19 cellular contexts compared by ENCODE assay signal in genomic region chr20:63202811-63203526, GRCh38. TPM values are rescaled to one million over a fixed set of nuclear protein-coding genes. Genes with fewer than 3 reads are reported as not detected.
DNase-seq lines count a peak whose midpoint lies in the region; ATAC-seq, FAIRE-seq and TF ChIP-seq lines count a peak whose summit lies in the region.
"Had no signal": no experiment of that assay in that cellular context is flagged by ENCODE, and none has a peak within 500 bp of the region (broad histone marks: within the 10 kb centered on the region; RNA-seq: fewer than 3 reads in every experiment).

No MANE protein-coding gene starts in this region.

- H2BK120ac ChIP-seq in trophoblast cell (ENCODE audit: insufficient read depth, low read length, poor library complexity) = no peak overlapping the region

- H3K4me2 ChIP-seq in HepG2 (ENCODE audit: low read depth, low read length) (no peak overlapping the region), trophoblast cell (ENCODE audit: low read length) (no peak overlapping the region)

- no peaks in the 10 kb centered on the region for H3K27me3 Mint-ChIP-seq in activated CD4-positive, alpha-beta T cell treated with anti-CD3 and anti-CD28 coated beads, Interleukin-2, amount 10 ng/mL, durations not matched to agents 7 days and 5 days
- H3K27me3 Mint-ChIP-seq: CD4-positive, alpha-beta T cell had no signal

- H4K20me1 ChIP-seq in HepG2 (ENCODE audit: insufficient read depth, low read length) = peaks cover 80% of the 10 kb centered on the region

- H3K9me3 ChIP-seq in RWPE2 (ENCODE audit: severe bottlenecking) (no peaks in the 10 kb centered on the region), HepG2 (ENCODE audit: low read length) (no peaks in the 10 kb centered on the region), trophoblast cell (ENCODE audit: insufficient read depth, low read depth, low read length) (no peaks in the 10 kb centered on the region)

- intact Hi-C loops in HepG2 (cut with micrococcal nuclease; ENCODE audit: unreplicated experiment) = no loop called here

- H3K36me3 Mint-ChIP-seq in activated CD4-positive, alpha-beta T cell treated with anti-CD3 and anti-CD28 coated beads, Interleukin-2, amount 10 ng/mL, durations not matched to agents 7 days and 5 days (ENCODE audit: low read depth) = peaks cover 18% of the 10 kb centered on the region

- no peaks in the 10 kb centered on the region for H3K79me1 ChIP-seq in trophoblast cell (ENCODE audit: low read length)

- no peak overlapping the region for H4K8ac ChIP-seq in trophoblast cell (ENCODE audit: low read depth, low read length)

- no peaks in the 10 kb centered on the region for H3K27me3 ChIP-seq in RWPE2 (ENCODE audit: insufficient read depth, poor library complexity, severe bottlenecking)
- H3K27me3 ChIP-seq in HepG2 (ENCODE audit: control insufficient read depth in 1 of 2, insufficient read depth in 2 of 2, low read length in 2 of 2) = no peaks in the 10 kb centered on the region
- H3K27me3 ChIP-seq in trophoblast cell (ENCODE audit: insufficient read depth, low read length) = no peaks in the 10 kb centered on the region

- 94% methylated on average over 28 of the region's 29 CpGs for WGBS in HepG2 (ENCODE audit: low lambda C conversion rate)
- no CpG with 5 or more reads among the region's 29 CpGs for WGBS in trophoblast cell (ENCODE audit: extremely low coverage, insufficient coverage, insufficient read length)

- CTCF ChIA-PET in HepG2 (lab: Yijun Ruan, JAX; ENCODE audit: low intra/inter-chr PET ratio, low total read pairs) = no interaction called here
- CTCF ChIA-PET in activated CD4-positive, alpha-beta T cell treated with anti-CD3 and anti-CD28 coated beads, Interleukin-2, amount 10 ng/mL, durations not matched to agents 7 days and 5 days (lab: Charles Lee) = interaction anchor here (1.5 kb wide), 1 partner anchor 21 kb away, joined by 3 read pairs; no protein-coding TSS in a partner anchor

- H2BK12ac ChIP-seq in trophoblast cell (ENCODE audit: low read length) = no peak overlapping the region

- no peak overlapping the region for H2BK5ac ChIP-seq in trophoblast cell (ENCODE audit: low read depth, low read length, poor library complexity)

- no peak overlapping the region for H3K14ac ChIP-seq in trophoblast cell (ENCODE audit: low read length)

- no peak overlapping the region for H2AFZ ChIP-seq in HepG2 (ENCODE audit: low read length)
- H2AFZ ChIP-seq in trophoblast cell (ENCODE audit: insufficient read depth, low read length, poor library complexity) = no peak overlapping the region
- H2AFZ ChIP-seq: GM23248 had no signal

- H3K4me3 Mint-ChIP-seq in activated CD4-positive, alpha-beta T cell treated with anti-CD3 and anti-CD28 coated beads, Interleukin-2, amount 10 ng/mL, durations not matched to agents 7 days and 5 days = no peak overlapping the region
- H3K4me3 Mint-ChIP-seq: CD4-positive, alpha-beta T cell had no signal

- H3K36me3 ChIP-seq in RWPE2 (ENCODE audit: low read depth) = peaks cover 98% of the 10 kb centered on the region
- H3K36me3 ChIP-seq in HepG2 (replicated peaks in 1 of 2; ENCODE audit: control insufficient read depth in 1 of 2, insufficient read depth in 2 of 2, low read length in 2 of 2) = peaks cover 62 to 80% of the 10 kb centered on the region in 2 experiments
- H3K36me3 ChIP-seq in trophoblast cell (ENCODE audit: control insufficient read depth in 1 of 2, insufficient read depth in 2 of 2, low read length in 2 of 2) = peaks cover 66 to 71% of the 10 kb centered on the region in 2 experiments

- no peaks in the 10 kb centered on the region for H3K9me3 Mint-ChIP-seq in activated CD4-positive, alpha-beta T cell treated with anti-CD3 and anti-CD28 coated beads, Interleukin-2, amount 10 ng/mL, durations not matched to agents 7 days and 5 days
- H3K9me3 Mint-ChIP-seq: CD4-positive, alpha-beta T cell had no signal

- no TSS peak for BruUV-seq in HepG2 (replicated peaks; lab: Mats Ljungman, UMichigan)

- TF ChIP-seq CTCF in RWPE2 (IDR thresholded peaks at IDR 0.05; ENCODE audit: poor library complexity, severe bottlenecking) (no peak), HepG2 (CRISPR knock-in tag; IDR thresholded peaks at IDR 0.05) (no peak)

- H3K27ac Mint-ChIP-seq in activated CD4-positive, alpha-beta T cell treated with anti-CD3 and anti-CD28 coated beads, Interleukin-2, amount 10 ng/mL, durations not matched to agents 7 days and 5 days = no peak overlapping the region
- H3K27ac Mint-ChIP-seq: CD4-positive, alpha-beta T cell had no signal

- POLR2A ChIA-PET in HepG2 (lab: Yijun Ruan, JAX) = no interaction called here
- POLR2A ChIA-PET in activated CD4-positive, alpha-beta T cell treated with anti-CD3 and anti-CD28 coated beads, Interleukin-2, amount 10 ng/mL, durations not matched to agents 7 days and 5 days (lab: Charles Lee) = no interaction called here

- TF ChIP-seq RAD21 in HepG2 (CRISPR knock-in tag; IDR thresholded peaks at IDR 0.05) = no peak

- peak overlapping the region; percentile 87 for H3K4ac ChIP-seq in trophoblast cell (ENCODE audit: low read depth, low read length)

- H3K79me2 ChIP-seq in HepG2 (ENCODE audit: insufficient read depth, low read length) (peaks cover 70% of the 10 kb centered on the region), trophoblast cell (ENCODE audit: control insufficient read depth, insufficient read depth, low read length, poor library complexity) (peaks cover 36% of the 10 kb centered on the region)

- peak; percentile 79 for DNase-seq in RWPE2 (ENCODE audit: low spot score)
- no peak for DNase-seq in HepG2 (ENCODE audit: low spot score)
- no peak for DNase-seq in trophoblast cell
- DNase-seq in RPMI8226 = no peak
- no peak for DNase-seq in activated CD4-positive, alpha-beta T cell treated with anti-CD3 and anti-CD28 coated beads, Interleukin-2, amount 10 ng/mL, durations not matched to agents 7 days and 5 days
- DNase-seq in DMS153 treated with DMSO at 0.1 percent for 48 hours (lab: John Stamatoyannopoulos, UW; ENCODE audit: unreplicated experiment) = no peak
- DNase-seq: ACHN; CD4-positive, alpha-beta T cell; DMS153; DMS79 treated with DMSO at 0.1 percent for 48 hours; GF-D8; GM23248; HCEC 1CT had no signal

- H3K27ac ChIP-seq in RWPE2 (ENCODE audit: poor library complexity, severe bottlenecking) (no peak overlapping the region), HepG2 (ENCODE audit: extremely low read length, insufficient read depth, low read length) (no peak overlapping the region), trophoblast cell (ENCODE audit: low read depth, low read length) (no peak overlapping the region)
- H3K27ac ChIP-seq: C4-2B, GM23248 had no signal

- H2AK5ac ChIP-seq in trophoblast cell (ENCODE audit: low read length) = no peak overlapping the region

- peak; percentile 7 for TF ChIP-seq POLR2A in GM18951 (IDR thresholded peaks at IDR 0.05; ENCODE audit: extremely low read depth, insufficient read depth, insufficient read length)
- TF ChIP-seq POLR2A in HepG2 (IDR thresholded peaks at IDR 0.05; ENCODE audit: insufficient read depth in 1 of 2, low read depth in 2 of 2, low read length in 2 of 2) = no peak

- TF ChIP-seq EP300 in HepG2 (IDR thresholded peaks at IDR 0.05; ENCODE audit: low read depth in 2 of 2, low read length in 2 of 2) (no peak), HepG2 (CRISPR knock-in tag; IDR thresholded peaks at IDR 0.05; ENCODE audit: borderline replicate concordance) (no peak)

- H4K12ac ChIP-seq in trophoblast cell (ENCODE audit: low read depth, low read length) = no peak overlapping the region

- no peak overlapping the region for H4K91ac ChIP-seq in trophoblast cell (ENCODE audit: low read depth, low read length)

- FAIRE-seq in HepG2 (lab: Jason Lieb, UNC) = no peak
- FAIRE-seq: A204.1 had no signal

- H3K4me1 Mint-ChIP-seq in activated CD4-positive, alpha-beta T cell treated with anti-CD3 and anti-CD28 coated beads, Interleukin-2, amount 10 ng/mL, durations not matched to agents 7 days and 5 days = no peaks in the 10 kb centered on the region

- ATAC-seq in RWPE2 (ENCODE audit: low read depth) (no peak), HepG2 (no peak)

- in situ Hi-C loops in GM18951 (cut with MboI; ENCODE audit: low sequenced_read_pairs, unreplicated experiment) = no loop called here
- in situ Hi-C loops in HepG2 (cut with HindIII; ENCODE audit: extremely low pct_ligation_motif_present, low pct_unique_long_range_greater_than_20kb) = no loop called here

- H3K4me1 ChIP-seq in RWPE2 (ENCODE audit: insufficient read depth, poor library complexity, severe bottlenecking) = peaks cover 6% of the 10 kb centered on the region
- peaks cover 23% of the 10 kb centered on the region for H3K4me1 ChIP-seq in HepG2 (ENCODE audit: insufficient read depth, low read length)
- peaks cover 0 to 2% of the 10 kb centered on the region in 2 experiments for H3K4me1 ChIP-seq in trophoblast cell (ENCODE audit: control insufficient read depth in 1 of 2, insufficient read depth in 2 of 2, low read length in 2 of 2)

- H3K23ac ChIP-seq in trophoblast cell (ENCODE audit: low read length) = no peak overlapping the region

- no peak overlapping the region for H3K18ac ChIP-seq in trophoblast cell (ENCODE audit: low read length)

- H3K9ac ChIP-seq in HepG2 (ENCODE audit: insufficient read depth, low read depth, low read length) = no peak overlapping the region
- H3K9ac ChIP-seq in trophoblast cell (ENCODE audit: low read length) = no peak overlapping the region
- H3K9ac ChIP-seq: GM23248 had no signal

- no peak overlapping the region for H3K4me3 ChIP-seq in RWPE2 (ENCODE audit: severe bottlenecking)
- no peak overlapping the region for H3K4me3 ChIP-seq in HepG2 (replicated peaks in 1 of 3; ENCODE audit: insufficient read depth in 1 of 3, low read depth in 2 of 3, low read length in 3 of 3)
- H3K4me3 ChIP-seq in trophoblast cell (ENCODE audit: low read depth, low read length) = no peak overlapping the region
- H3K4me3 ChIP-seq: GM23248 had no signal

RNA-seq across cellular contexts. Expression of gene YTHDF1, which starts 13.0 kb away (rescaled TPM):
- total RNA-seq in HepG2 (2016; rRNA removed; fragmentation: Illumina TruSeq; extraction: Trizol) = 37.7 and 39.8 TPM in 2 replicates
- 15.1 and 15.2 TPM in 2 replicates for total RNA-seq in HepG2 (2016; cell fraction: cytosol; rRNA removed; fragmentation: Illumina TruSeq; extraction: Trizol; ENCODE audit: low read depth)
- total RNA-seq in HepG2 (2016; cell fraction: insoluble cytoplasmic fraction; rRNA removed; fragmentation: Illumina TruSeq; extraction: Trizol) = 35.8 and 37.7 TPM in 2 replicates
- total RNA-seq in HepG2 (2016; cell fraction: membrane; rRNA removed; fragmentation: Illumina TruSeq; extraction: Trizol) = 41.8 and 42.4 TPM in 2 replicates
- 28.2 and 31.2 TPM in 2 replicates for total RNA-seq in HepG2 (2016; cell fraction: nucleus; rRNA removed; fragmentation: Illumina TruSeq; extraction: Trizol)
- 34.5 and 36.4 TPM in 2 replicates for polyA plus RNA-seq in HepG2 (2011; rRNA removed)
- 27.2 and 28.5 TPM in 2 replicates for polyA plus RNA-seq in HepG2 (2011; cell fraction: cytosol; rRNA removed)
- 36.7 and 41.9 TPM in 2 replicates for polyA plus RNA-seq in HepG2 (2011; cell fraction: nucleus; rRNA removed)
- 36.8 and 38.5 TPM in 2 replicates for polyA plus RNA-seq in HepG2 (2012)
- 9.5 and 11.3 TPM in 2 replicates for polyA plus RNA-seq in HepG2 (2016; cell fraction: cytosol; fragmentation: Illumina TruSeq; extraction: Trizol; ENCODE audit: low read depth)
- 51.6 and 60.0 TPM in 2 replicates for polyA plus RNA-seq in HepG2 (2016; cell fraction: insoluble cytoplasmic fraction; fragmentation: Illumina TruSeq; extraction: Trizol; ENCODE audit: low read depth)
- polyA plus RNA-seq in HepG2 (2016; cell fraction: membrane; fragmentation: Illumina TruSeq; extraction: Trizol; ENCODE audit: low read depth) = 29.6 and 31.9 TPM in 2 replicates
- 75.9 and 78.1 TPM in 2 replicates for polyA plus RNA-seq in HepG2 (2016; cell fraction: nucleus; fragmentation: Illumina TruSeq; extraction: Trizol; ENCODE audit: insufficient read depth, low read depth)
- polyA minus RNA-seq in HepG2 (2011; rRNA and poly(A)+ RNA removed; ENCODE audit: low replicate concordance) = 40.3 and 47.9 TPM in 2 replicates
- 30.1 and 32.4 TPM in 2 replicates for polyA minus RNA-seq in HepG2 (2011; cell fraction: cytosol; rRNA and poly(A)+ RNA removed)
- polyA minus RNA-seq in HepG2 (2011; cell fraction: nucleus; rRNA and poly(A)+ RNA removed) = 17.8 and 21.1 TPM in 2 replicates
- 89.1 and 94.0 TPM in 2 replicates for polyA plus RNA-seq in trophoblast cell (2013)
- total RNA-seq in activated CD4-positive, alpha-beta T cell treated with anti-CD3 and anti-CD28 coated beads, Interleukin-2, amount 10 ng/mL, durations not matched to agents 7 days and 5 days = 10 to 100 TPM; 39.3 to 41.3 TPM

RNA-seq across cellular contexts. Expression of gene BIRC7, which starts 32.7 kb away (rescaled TPM):
- 0.20 and 0.27 TPM in 2 replicates for total RNA-seq in HepG2 (2016; rRNA removed; fragmentation: Illumina TruSeq; extraction: Trizol)
- total RNA-seq in HepG2 (2016; cell fraction: cytosol; rRNA removed; fragmentation: Illumina TruSeq; extraction: Trizol; ENCODE audit: low read depth) = not detected in 2 replicates
- 0.33 and 0.45 TPM in 2 replicates for total RNA-seq in HepG2 (2016; cell fraction: insoluble cytoplasmic fraction; rRNA removed; fragmentation: Illumina TruSeq; extraction: Trizol)
- total RNA-seq in HepG2 (2016; cell fraction: membrane; rRNA removed; fragmentation: Illumina TruSeq; extraction: Trizol) = 0.12 and 0.17 TPM in 2 replicates
- 0.28 and 0.53 TPM in 2 replicates for total RNA-seq in HepG2 (2016; cell fraction: nucleus; rRNA removed; fragmentation: Illumina TruSeq; extraction: Trizol)
- polyA plus RNA-seq in HepG2 (2011; rRNA removed) = 5.1 and 8.6 TPM in 2 replicates
- 4.3 and 7.9 TPM in 2 replicates for polyA plus RNA-seq in HepG2 (2011; cell fraction: cytosol; rRNA removed)
- polyA plus RNA-seq in HepG2 (2011; cell fraction: nucleus; rRNA removed) = 81.1 and 86.7 TPM in 2 replicates
- 2.6 and 6.6 TPM in 2 replicates for polyA plus RNA-seq in HepG2 (2012)
- polyA plus RNA-seq in HepG2 (2016; cell fraction: cytosol; fragmentation: Illumina TruSeq; extraction: Trizol; ENCODE audit: low read depth) = 0.14 TPM in 1 of 2 replicates, not detected in the other
- polyA plus RNA-seq in HepG2 (2016; cell fraction: insoluble cytoplasmic fraction; fragmentation: Illumina TruSeq; extraction: Trizol; ENCODE audit: low read depth) = 0.37 TPM in 1 of 2 replicates, not detected in the other
- 0.29 TPM in 1 of 2 replicates, not detected in the other for polyA plus RNA-seq in HepG2 (2016; cell fraction: membrane; fragmentation: Illumina TruSeq; extraction: Trizol; ENCODE audit: low read depth)
- 0.62 and 0.85 TPM in 2 replicates for polyA plus RNA-seq in HepG2 (2016; cell fraction: nucleus; fragmentation: Illumina TruSeq; extraction: Trizol; ENCODE audit: insufficient read depth, low read depth)
- polyA minus RNA-seq in HepG2 (2011; rRNA and poly(A)+ RNA removed; ENCODE audit: low replicate concordance) = 0.37 and 4.3 TPM in 2 replicates
- 2.0 and 2.2 TPM in 2 replicates for polyA minus RNA-seq in HepG2 (2011; cell fraction: cytosol; rRNA and poly(A)+ RNA removed)
- polyA minus RNA-seq in HepG2 (2011; cell fraction: nucleus; rRNA and poly(A)+ RNA removed) = 6.4 and 9.9 TPM in 2 replicates
- polyA plus RNA-seq in trophoblast cell (2013) = 12.8 and 14.9 TPM in 2 replicates
- not detected for total RNA-seq in activated CD4-positive, alpha-beta T cell treated with anti-CD3 and anti-CD28 coated beads, Interleukin-2, amount 10 ng/mL, durations not matched to agents 7 days and 5 days
- total RNA-seq: CD4-positive, alpha-beta T cell; GM23248 had no signal
- polyA plus RNA-seq: BJ, GM23248 had no signal

RNA-seq across cellular contexts. Expression of gene NKAIN4, which starts 51.3 kb away (rescaled TPM):
- total RNA-seq in HepG2 (2016; rRNA removed; fragmentation: Illumina TruSeq; extraction: Trizol) = not detected in 2 replicates
- not detected in 2 replicates for total RNA-seq in HepG2 (2016; cell fraction: cytosol; rRNA removed; fragmentation: Illumina TruSeq; extraction: Trizol; ENCODE audit: low read depth)
- not detected in 2 replicates for total RNA-seq in HepG2 (2016; cell fraction: insoluble cytoplasmic fraction; rRNA removed; fragmentation: Illumina TruSeq; extraction: Trizol)
- total RNA-seq in HepG2 (2016; cell fraction: membrane; rRNA removed; fragmentation: Illumina TruSeq; extraction: Trizol) = not detected in 2 replicates
- total RNA-seq in HepG2 (2016; cell fraction: nucleus; rRNA removed; fragmentation: Illumina TruSeq; extraction: Trizol) = not detected in 2 replicates
- not detected in 2 replicates for polyA plus RNA-seq in HepG2 (2011; rRNA removed)
- polyA plus RNA-seq in HepG2 (2011; cell fraction: cytosol; rRNA removed) = not detected in 2 replicates
- not detected in 2 replicates for polyA plus RNA-seq in HepG2 (2011; cell fraction: nucleus; rRNA removed)
- polyA plus RNA-seq in HepG2 (2012) = 0.27 TPM in 1 of 2 replicates, not detected in the other
- not detected in 2 replicates for polyA plus RNA-seq in HepG2 (2016; cell fraction: cytosol; fragmentation: Illumina TruSeq; extraction: Trizol; ENCODE audit: low read depth)
- not detected in 2 replicates for polyA plus RNA-seq in HepG2 (2016; cell fraction: insoluble cytoplasmic fraction; fragmentation: Illumina TruSeq; extraction: Trizol; ENCODE audit: low read depth)
- polyA plus RNA-seq in HepG2 (2016; cell fraction: membrane; fragmentation: Illumina TruSeq; extraction: Trizol; ENCODE audit: low read depth) = not detected in 2 replicates
- polyA plus RNA-seq in HepG2 (2016; cell fraction: nucleus; fragmentation: Illumina TruSeq; extraction: Trizol; ENCODE audit: insufficient read depth, low read depth) = not detected in 2 replicates
- polyA minus RNA-seq in HepG2 (2011; rRNA and poly(A)+ RNA removed; ENCODE audit: low replicate concordance) = not detected in 2 replicates
- not detected in 2 replicates for polyA minus RNA-seq in HepG2 (2011; cell fraction: cytosol; rRNA and poly(A)+ RNA removed)
- polyA minus RNA-seq in HepG2 (2011; cell fraction: nucleus; rRNA and poly(A)+ RNA removed) = not detected in 2 replicates
- 40.3 and 44.3 TPM in 2 replicates for polyA plus RNA-seq in trophoblast cell (2013)
- total RNA-seq in activated CD4-positive, alpha-beta T cell treated with anti-CD3 and anti-CD28 coated beads, Interleukin-2, amount 10 ng/mL, durations not matched to agents 7 days and 5 days = not detected
- total RNA-seq: CD4-positive, alpha-beta T cell; GM23248; H4; HT-29 had no signal
- polyA plus RNA-seq: BJ, GM23248 had no signal
